In the genomic region with DNA sequence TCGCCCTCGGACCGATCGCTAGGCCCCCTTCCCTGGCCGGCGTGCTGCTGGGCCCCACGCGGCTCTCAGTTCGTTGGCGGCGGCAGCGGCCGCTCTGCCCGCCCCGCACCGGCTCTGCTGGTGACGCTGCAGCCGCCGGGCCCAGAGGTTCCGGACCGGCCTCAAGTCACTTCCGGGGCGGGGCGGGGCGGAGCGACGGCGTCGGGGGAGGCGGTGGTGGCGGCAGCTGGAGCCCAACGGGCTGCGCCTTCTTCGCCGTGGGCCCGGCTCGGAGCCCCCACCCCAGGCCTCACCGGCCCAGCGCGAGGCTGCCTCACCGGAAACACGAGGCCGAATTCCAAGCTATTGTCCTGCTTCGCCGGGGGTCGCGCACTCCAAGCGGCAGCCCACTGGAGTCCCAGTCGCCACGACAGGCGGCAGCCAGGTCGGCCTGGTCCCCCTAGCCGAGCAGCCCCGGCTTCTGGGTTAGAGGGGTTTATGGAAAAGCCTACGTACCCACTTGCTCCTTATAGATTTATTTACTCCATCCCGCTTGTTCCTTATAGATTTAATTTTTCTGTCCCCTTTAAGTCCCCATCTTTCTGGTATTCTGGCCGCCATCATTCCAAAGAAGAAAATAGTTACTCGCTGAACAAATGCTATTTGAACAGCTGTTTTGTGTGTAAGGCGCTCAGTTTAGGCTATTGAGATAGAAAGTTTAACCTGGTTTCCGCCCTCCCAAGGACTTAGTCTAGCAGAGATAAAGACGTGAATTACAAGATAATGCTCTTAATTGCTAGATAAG, we compare ENCODE assay signal across 8 cellular contexts. TPM values are rescaled to one million over a fixed set of nuclear protein-coding genes. Genes with fewer than 3 reads are reported as not detected.
DNase-seq lines count a peak whose midpoint lies in the region; ATAC-seq and TF ChIP-seq lines count a peak whose summit lies in the region.

A gene with protein sequence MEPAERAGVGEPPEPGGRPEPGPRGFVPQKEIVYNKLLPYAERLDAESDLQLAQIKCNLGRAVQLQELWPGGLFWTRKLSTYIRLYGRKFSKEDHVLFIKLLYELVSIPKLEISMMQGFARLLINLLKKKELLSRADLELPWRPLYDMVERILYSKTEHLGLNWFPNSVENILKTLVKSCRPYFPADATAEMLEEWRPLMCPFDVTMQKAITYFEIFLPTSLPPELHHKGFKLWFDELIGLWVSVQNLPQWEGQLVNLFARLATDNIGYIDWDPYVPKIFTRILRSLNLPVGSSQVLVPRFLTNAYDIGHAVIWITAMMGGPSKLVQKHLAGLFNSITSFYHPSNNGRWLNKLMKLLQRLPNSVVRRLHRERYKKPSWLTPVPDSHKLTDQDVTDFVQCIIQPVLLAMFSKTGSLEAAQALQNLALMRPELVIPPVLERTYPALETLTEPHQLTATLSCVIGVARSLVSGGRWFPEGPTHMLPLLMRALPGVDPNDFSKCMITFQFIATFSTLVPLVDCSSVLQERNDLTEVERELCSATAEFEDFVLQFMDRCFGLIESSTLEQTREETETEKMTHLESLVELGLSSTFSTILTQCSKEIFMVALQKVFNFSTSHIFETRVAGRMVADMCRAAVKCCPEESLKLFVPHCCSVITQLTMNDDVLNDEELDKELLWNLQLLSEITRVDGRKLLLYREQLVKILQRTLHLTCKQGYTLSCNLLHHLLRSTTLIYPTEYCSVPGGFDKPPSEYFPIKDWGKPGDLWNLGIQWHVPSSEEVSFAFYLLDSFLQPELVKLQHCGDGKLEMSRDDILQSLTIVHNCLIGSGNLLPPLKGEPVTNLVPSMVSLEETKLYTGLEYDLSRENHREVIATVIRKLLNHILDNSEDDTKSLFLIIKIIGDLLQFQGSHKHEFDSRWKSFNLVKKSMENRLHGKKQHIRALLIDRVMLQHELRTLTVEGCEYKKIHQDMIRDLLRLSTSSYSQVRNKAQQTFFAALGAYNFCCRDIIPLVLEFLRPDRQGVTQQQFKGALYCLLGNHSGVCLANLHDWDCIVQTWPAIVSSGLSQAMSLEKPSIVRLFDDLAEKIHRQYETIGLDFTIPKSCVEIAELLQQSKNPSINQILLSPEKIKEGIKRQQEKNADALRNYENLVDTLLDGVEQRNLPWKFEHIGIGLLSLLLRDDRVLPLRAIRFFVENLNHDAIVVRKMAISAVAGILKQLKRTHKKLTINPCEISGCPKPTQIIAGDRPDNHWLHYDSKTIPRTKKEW (N-terminal part only) (minus strand): TSS at position 96 of the 784 bp plus-strand sequence. CDS start 209 bp downstream, outside the sequence.

- no peaks in the 10 kb centered on the region for H3K36me3 ChIP-seq in mucosa of stomach (ENCODE audit: control insufficient read depth, insufficient read depth, low read length)

- H3K4me3 ChIP-seq in Jurkat, Clone E6-1 (ENCODE audit: low read length) = peak within 1 kb of the TSS; percentile 93
- peak within 1 kb of the TSS; percentile 97 for H3K4me3 ChIP-seq in mucosa of stomach (ENCODE audit: low read length)

- H3K4me1 Mint-ChIP-seq in activated T-cell treated with anti-CD3 and anti-CD28 coated beads, Interleukin-2, amount 50 U/mL, for 4 hours (ENCODE audit: low read depth) = peaks cover 53% of the 10 kb centered on the region

- H3K9ac ChIP-seq in mucosa of stomach (ENCODE audit: low read length) = peak within 1 kb of the TSS; percentile 97

- H3K36me3 Mint-ChIP-seq in activated T-cell treated with anti-CD3 and anti-CD28 coated beads, Interleukin-2, amount 50 U/mL, for 4 hours (ENCODE audit: insufficient read depth) = peaks cover 15% of the 10 kb centered on the region

- peak; percentile 63 for DNase-seq in DMS153 treated with DMSO at 0.1 percent for 48 hours (lab: John Stamatoyannopoulos, UW; ENCODE audit: unreplicated experiment)
- DNase-seq in Jurkat, Clone E6-1 (ENCODE audit: low read depth, low spot score) = peak; percentile 46
- peak; percentile 93 for DNase-seq in activated T-cell treated with anti-CD3 and anti-CD28 coated beads, Interleukin-2, amount 50 U/mL, for 4 hours
- DNase-seq in stimulated activated CD8-positive, alpha-beta memory T cell treated with anti-CD3 and anti-CD28 coated beads, Interleukin-4, amount 100 ng/mL, for 48 hours = peak; percentile 97

- peaks cover 10% of the 10 kb centered on the region for H3K4me1 ChIP-seq in mucosa of stomach (ENCODE audit: control insufficient read depth, insufficient read depth, low read length)

- no peaks in the 10 kb centered on the region for H3K9me3 Mint-ChIP-seq in activated T-cell treated with anti-CD3 and anti-CD28 coated beads, Interleukin-2, amount 50 U/mL, for 4 hours

- no peaks in the 10 kb centered on the region for H3K9me3 ChIP-seq in mucosa of stomach (ENCODE audit: control insufficient read depth, low read length)

- no peaks in the 10 kb centered on the region for H3K27me3 ChIP-seq in mucosa of stomach (ENCODE audit: control insufficient read depth, insufficient read depth, low read length)

- H3K27me3 Mint-ChIP-seq in activated T-cell treated with anti-CD3 and anti-CD28 coated beads, Interleukin-2, amount 50 U/mL, for 4 hours (ENCODE audit: low read depth) = no peaks in the 10 kb centered on the region

- ATAC-seq in GM21619 (IDR thresholded peaks at IDR 0.05; ENCODE audit: unreplicated experiment) = peak; percentile 88
- peak; percentile 88 to 92 for ATAC-seq in activated T-cell treated with anti-CD3 and anti-CD28 coated beads, Interleukin-2, amount 50 U/mL, for 4 hours
- ATAC-seq in esophagus mucosa = peak; percentile 97

- peak within 1 kb of the TSS; percentile 91 for H3K4me3 Mint-ChIP-seq in activated T-cell treated with anti-CD3 and anti-CD28 coated beads, Interleukin-2, amount 50 U/mL, for 4 hours

TF ChIP-seq in PFSK-1, 5 proteins besides CTCF, POLR2A, EP300 and RAD21:
- TF ChIP-seq TAF1 (IDR thresholded peaks at IDR 0.05; ENCODE audit: borderline replicate concordance, insufficient read depth, low read length) = peak; percentile 84; the same call in 1 of the 2 replicates
- 0 out of 2 replicates have a peak, but pooled peaks have one; percentile 55 for TF ChIP-seq SIN3A (IDR thresholded peaks at IDR 0.05; ENCODE audit: borderline replicate concordance, insufficient read depth, low read length)
- TF ChIP-seq FOXP2 (optimal IDR thresholded peaks at IDR 0.05; ENCODE audit: borderline replicate concordance, extremely low read depth, extremely low read length, insufficient read depth) = peak; percentile 84
- TF ChIP-seq POLR2AphosphoS5 (IDR thresholded peaks at IDR 0.05; ENCODE audit: low read depth, low read length) = peak; percentile 88
- TF ChIP-seq, protein P1, sequence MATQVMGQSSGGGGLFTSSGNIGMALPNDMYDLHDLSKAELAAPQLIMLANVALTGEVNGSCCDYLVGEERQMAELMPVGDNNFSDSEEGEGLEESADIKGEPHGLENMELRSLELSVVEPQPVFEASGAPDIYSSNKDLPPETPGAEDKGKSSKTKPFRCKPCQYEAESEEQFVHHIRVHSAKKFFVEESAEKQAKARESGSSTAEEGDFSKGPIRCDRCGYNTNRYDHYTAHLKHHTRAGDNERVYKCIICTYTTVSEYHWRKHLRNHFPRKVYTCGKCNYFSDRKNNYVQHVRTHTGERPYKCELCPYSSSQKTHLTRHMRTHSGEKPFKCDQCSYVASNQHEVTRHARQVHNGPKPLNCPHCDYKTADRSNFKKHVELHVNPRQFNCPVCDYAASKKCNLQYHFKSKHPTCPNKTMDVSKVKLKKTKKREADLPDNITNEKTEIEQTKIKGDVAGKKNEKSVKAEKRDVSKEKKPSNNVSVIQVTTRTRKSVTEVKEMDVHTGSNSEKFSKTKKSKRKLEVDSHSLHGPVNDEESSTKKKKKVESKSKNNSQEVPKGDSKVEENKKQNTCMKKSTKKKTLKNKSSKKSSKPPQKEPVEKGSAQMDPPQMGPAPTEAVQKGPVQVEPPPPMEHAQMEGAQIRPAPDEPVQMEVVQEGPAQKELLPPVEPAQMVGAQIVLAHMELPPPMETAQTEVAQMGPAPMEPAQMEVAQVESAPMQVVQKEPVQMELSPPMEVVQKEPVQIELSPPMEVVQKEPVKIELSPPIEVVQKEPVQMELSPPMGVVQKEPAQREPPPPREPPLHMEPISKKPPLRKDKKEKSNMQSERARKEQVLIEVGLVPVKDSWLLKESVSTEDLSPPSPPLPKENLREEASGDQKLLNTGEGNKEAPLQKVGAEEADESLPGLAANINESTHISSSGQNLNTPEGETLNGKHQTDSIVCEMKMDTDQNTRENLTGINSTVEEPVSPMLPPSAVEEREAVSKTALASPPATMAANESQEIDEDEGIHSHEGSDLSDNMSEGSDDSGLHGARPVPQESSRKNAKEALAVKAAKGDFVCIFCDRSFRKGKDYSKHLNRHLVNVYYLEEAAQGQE (IDR thresholded peaks at IDR 0.05; ENCODE audit: insufficient read depth in 1 of 2, low read depth in 2 of 2, low read length in 2 of 2) = 0 out of 4 replicates have a peak, but pooled peaks of 1 of the 2 experiments have one; percentile 6

RNA-seq across cellular contexts. Expression of the gene that starts here (rescaled TPM):
- polyA plus RNA-seq in Jurkat, Clone E6-1 (2012; ENCODE audit: insufficient read depth, insufficient read length) = 29.9 TPM
- 21.8 TPM for polyA plus RNA-seq in PFSK-1 (2012; ENCODE audit: insufficient read length, low read depth)
- total RNA-seq in activated T-cell treated with anti-CD3 and anti-CD28 coated beads, Interleukin-2, amount 50 U/mL, for 4 hours = 10 to 100 TPM; 42.6 to 45.0 (median 43.7) TPM
- total RNA-seq in esophagus mucosa = 43.3 TPM

Comparison
In these comparisons a context has a peak if more than half of its experiments do, and no peak if none do; other contexts are left out.
1. Peak in every context shown above with its lines: DNase-seq, ATAC-seq and H3K4me3 ChIP-seq.
2. DNase-seq: peak in every context shown above with its lines; median percentile 97 in stimulated activated CD8-positive, alpha-beta memory T cell treated with anti-CD3 and anti-CD28 coated beads, Interleukin-4, amount 100 ng/mL, for 48 hours; 93 in activated T-cell treated with anti-CD3 and anti-CD28 coated beads, Interleukin-2, amount 50 U/mL, for 4 hours; 63 in DMS153 treated with DMSO at 0.1 percent for 48 hours; 46 in Jurkat, Clone E6-1.